9 cellular contexts compared by ENCODE assay signal in the genomic region with DNA sequence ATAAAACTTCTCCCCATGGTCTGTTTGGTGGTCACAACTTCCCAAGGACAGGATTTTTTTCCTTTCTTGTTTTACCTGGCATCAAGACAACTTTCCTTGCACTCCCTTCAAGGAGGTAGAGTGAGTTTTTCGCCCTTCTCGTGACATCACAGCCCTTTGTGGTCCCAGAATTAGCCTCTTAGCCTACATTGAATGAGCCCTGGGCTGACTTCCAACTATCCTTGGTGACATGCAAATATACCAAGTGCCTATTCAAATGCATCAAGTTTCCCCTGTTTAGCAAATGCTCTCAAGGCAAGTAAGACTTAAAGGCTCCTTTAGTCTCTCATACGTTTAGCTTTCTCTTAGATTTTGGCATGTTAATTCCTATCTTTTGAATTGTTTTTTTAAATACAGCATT. TPM values are rescaled to one million over a fixed set of nuclear protein-coding genes. Genes with fewer than 3 reads are reported as not detected.
DNase-seq lines count a peak whose midpoint lies in the region; ATAC-seq and TF ChIP-seq lines count a peak whose summit lies in the region.
"Had no signal": no experiment of that assay in that cellular context is flagged by ENCODE, and none has a peak within 500 bp of the region (broad histone marks: within the 10 kb centered on the region; RNA-seq: fewer than 3 reads in every experiment).

No MANE protein-coding gene starts in this region.

- H2AFZ ChIP-seq in mesenchymal stem cell (ENCODE audit: low read depth, low read length): no peak overlapping the region

- no peak overlapping the region for H3K14ac ChIP-seq in mesenchymal stem cell (ENCODE audit: low read length in 2 of 2)

- H3K4me2 ChIP-seq in mesenchymal stem cell (ENCODE audit: low read length, poor library complexity, severe bottlenecking): no peak overlapping the region

- H3K4me1 ChIP-seq in right cardiac atrium (ENCODE audit: control insufficient read depth, insufficient read depth, low read length) (peaks cover 2% of the 10 kb centered on the region), mesenchymal stem cell (ENCODE audit: control insufficient read depth, insufficient read depth, low read depth, low read length) (peaks cover under 1% of the 10 kb centered on the region)

- no peak overlapping the region for H3K4me3 ChIP-seq in right cardiac atrium (ENCODE audit: low read length)
- H3K4me3 ChIP-seq in mesenchymal stem cell (ENCODE audit: insufficient read depth in 1 of 2, low read depth in 1 of 2, low read length in 2 of 2): no peak overlapping the region

- no peak overlapping the region for H2BK5ac ChIP-seq in mesenchymal stem cell (ENCODE audit: low read depth, low read length, poor library complexity, severe bottlenecking)

- no peak overlapping the region for H4K8ac ChIP-seq in mesenchymal stem cell (ENCODE audit: low read length)

- no peak overlapping the region for H3K9ac ChIP-seq in mesenchymal stem cell (ENCODE audit: low read length)

- H2BK12ac ChIP-seq in mesenchymal stem cell (ENCODE audit: low read length in 2 of 2): no peak overlapping the region

- H3K4me1 Mint-ChIP-seq in stimulated activated naive CD8-positive, alpha-beta T cell treated with anti-CD3 and anti-CD28 coated beads, Interleukin-15, amount 100 ng/mL, for 72 hours: peaks cover 53% of the 10 kb centered on the region

- H2BK120ac ChIP-seq in mesenchymal stem cell (ENCODE audit: low read depth, low read length): no peak overlapping the region

- no peak overlapping the region for H2BK15ac ChIP-seq in mesenchymal stem cell (ENCODE audit: low read depth, poor library complexity, severe bottlenecking)

- H2AK5ac ChIP-seq in mesenchymal stem cell (ENCODE audit: low read length, severe bottlenecking): no peak overlapping the region

- no peak overlapping the region for H3K23ac ChIP-seq in mesenchymal stem cell (ENCODE audit: low read length in 2 of 2)

- 24% methylated on average over 3 of the region's 3 CpGs for WGBS in right cardiac atrium
- WGBS in mesenchymal stem cell: 45% methylated on average over 2 of the region's 3 CpGs

- H3K9me3 ChIP-seq in right cardiac atrium (ENCODE audit: control insufficient read depth, low read length) (no peaks in the 10 kb centered on the region), mesenchymal stem cell (ENCODE audit: control insufficient read depth, low read length) (no peaks in the 10 kb centered on the region)
- H3K9me3 ChIP-seq: neutrophil had no signal

- DNase-seq in SIG-M5 treated with dmso at 0.1 percent for 504 hours (lab: John Stamatoyannopoulos, UW; ENCODE audit: unreplicated experiment) (peak; percentile 21), SIG-M5 (lab: John Stamatoyannopoulos, UW) (no peak), RPMI7951 (ENCODE audit: low read depth) (peak; percentile 0), right cardiac atrium (no peak), GM13977 (ENCODE audit: low spot score) (no peak), mesenchymal stem cell (no peak)
- peak in 1 of 2 donors; percentile 41 for DNase-seq in stimulated activated naive CD8-positive, alpha-beta T cell treated with anti-CD3 and anti-CD28 coated beads, Interleukin-15, amount 100 ng/mL, for 72 hours

- H3K27ac ChIP-seq in right cardiac atrium (ENCODE audit: low read length): no peak overlapping the region
- H3K27ac ChIP-seq in mesenchymal stem cell (ENCODE audit: low read length, poor library complexity, severe bottlenecking): no peak overlapping the region
- H3K27ac ChIP-seq: neutrophil had no signal

- H3K27ac Mint-ChIP-seq in stimulated activated naive CD8-positive, alpha-beta T cell treated with anti-CD3 and anti-CD28 coated beads, Interleukin-15, amount 100 ng/mL, for 72 hours: no peak overlapping the region

- no peak overlapping the region for H4K91ac ChIP-seq in mesenchymal stem cell (ENCODE audit: low read length)

- no peaks in the 10 kb centered on the region for H3K27me3 Mint-ChIP-seq in stimulated activated naive CD8-positive, alpha-beta T cell treated with anti-CD3 and anti-CD28 coated beads, Interleukin-15, amount 100 ng/mL, for 72 hours

- no peak for TF ChIP-seq CTCF in GM13977 (IDR thresholded peaks at IDR 0.05; ENCODE audit: extremely low read depth, insufficient read depth, missing control alignments)

- no peaks in the 10 kb centered on the region for H3K36me3 ChIP-seq in mesenchymal stem cell (ENCODE audit: control insufficient read depth in 1 of 2, insufficient read depth in 2 of 2, low read depth in 1 of 2, low read length in 2 of 2)
- H3K36me3 ChIP-seq: neutrophil had no signal

- H3K4me3 Mint-ChIP-seq in stimulated activated naive CD8-positive, alpha-beta T cell treated with anti-CD3 and anti-CD28 coated beads, Interleukin-15, amount 100 ng/mL, for 72 hours: peak overlapping the region in 1 of 2 donors; percentile 59

- H3K18ac ChIP-seq in mesenchymal stem cell (ENCODE audit: low read depth in 1 of 2, low read length in 2 of 2): no peak overlapping the region

- in situ Hi-C loops in GM13977 (cut with MboI; ENCODE audit: low pct_unique_long_range_greater_than_20kb, low sequenced_read_pairs, unreplicated experiment): no loop called here

- H3K9me3 Mint-ChIP-seq in stimulated activated naive CD8-positive, alpha-beta T cell treated with anti-CD3 and anti-CD28 coated beads, Interleukin-15, amount 100 ng/mL, for 72 hours: peaks cover 7 to 8% of the 10 kb centered on the region in 2 donors

- peak; percentile 54 for ATAC-seq in HG03039 (IDR thresholded peaks at IDR 0.05; ENCODE audit: unreplicated experiment)
- peak; percentile 85 for ATAC-seq in stimulated activated naive CD8-positive, alpha-beta T cell treated with anti-CD3 and anti-CD28 coated beads, Interleukin-15, amount 100 ng/mL, for 72 hours
- ATAC-seq in right cardiac atrium: no peak

- no peaks in the 10 kb centered on the region for H3K79me1 ChIP-seq in mesenchymal stem cell (replicated peaks; ENCODE audit: low read length, poor library complexity, severe bottlenecking)

- intact Hi-C loops in right cardiac atrium (cut with DNase I): no loop called here

- no peak overlapping the region for H3K4ac ChIP-seq in mesenchymal stem cell (ENCODE audit: low read depth in 1 of 2, low read length in 2 of 2)

- no peaks in the 10 kb centered on the region for H3K27me3 ChIP-seq in right cardiac atrium (ENCODE audit: control insufficient read depth, insufficient read depth)
- peaks cover 13 to 18% of the 10 kb centered on the region in 2 experiments for H3K27me3 ChIP-seq in mesenchymal stem cell (ENCODE audit: control insufficient read depth in 1 of 2, insufficient read depth in 1 of 2, low read length in 2 of 2)

RNA-seq across cellular contexts. Expression of gene TC2N, which starts 36.6 kb away (rescaled TPM):
- not detected in 2 replicates for total RNA-seq in RPMI7951 (2014; rRNA removed; shearing (Covaris generic))
- 10 to 100 TPM in 3 of 4 donors, 1 to 10 TPM in 1; 8.6 to 17.4 (median 15.0) TPM for total RNA-seq in right cardiac atrium
- 7.1 TPM for polyA plus RNA-seq in right cardiac atrium
- polyA plus RNA-seq in mesenchymal stem cell (2013, experiment 1 of 2): 0.07 TPM
- 0.05 TPM for polyA plus RNA-seq in mesenchymal stem cell (2013, experiment 2 of 2)

Comparison
In these comparisons a context has a peak if more than half of its experiments do, and no peak if none do; other contexts are left out.
1. DNase-seq: peak in SIG-M5 treated with dmso at 0.1 percent for 504 hours (single experiment) and RPMI7951 (single experiment); none in SIG-M5 (single experiment), right cardiac atrium (0 of 3), GM13977 (single experiment) and mesenchymal stem cell (single experiment).
2. ATAC-seq: peak in HG03039 (single experiment) and stimulated activated naive CD8-positive, alpha-beta T cell treated with anti-CD3 and anti-CD28 coated beads, Interleukin-15, amount 100 ng/mL, for 72 hours (single experiment); none in right cardiac atrium (0 of 2).